Comparison of ENCODE assay signal across 8 cellular contexts in the genomic region with DNA sequence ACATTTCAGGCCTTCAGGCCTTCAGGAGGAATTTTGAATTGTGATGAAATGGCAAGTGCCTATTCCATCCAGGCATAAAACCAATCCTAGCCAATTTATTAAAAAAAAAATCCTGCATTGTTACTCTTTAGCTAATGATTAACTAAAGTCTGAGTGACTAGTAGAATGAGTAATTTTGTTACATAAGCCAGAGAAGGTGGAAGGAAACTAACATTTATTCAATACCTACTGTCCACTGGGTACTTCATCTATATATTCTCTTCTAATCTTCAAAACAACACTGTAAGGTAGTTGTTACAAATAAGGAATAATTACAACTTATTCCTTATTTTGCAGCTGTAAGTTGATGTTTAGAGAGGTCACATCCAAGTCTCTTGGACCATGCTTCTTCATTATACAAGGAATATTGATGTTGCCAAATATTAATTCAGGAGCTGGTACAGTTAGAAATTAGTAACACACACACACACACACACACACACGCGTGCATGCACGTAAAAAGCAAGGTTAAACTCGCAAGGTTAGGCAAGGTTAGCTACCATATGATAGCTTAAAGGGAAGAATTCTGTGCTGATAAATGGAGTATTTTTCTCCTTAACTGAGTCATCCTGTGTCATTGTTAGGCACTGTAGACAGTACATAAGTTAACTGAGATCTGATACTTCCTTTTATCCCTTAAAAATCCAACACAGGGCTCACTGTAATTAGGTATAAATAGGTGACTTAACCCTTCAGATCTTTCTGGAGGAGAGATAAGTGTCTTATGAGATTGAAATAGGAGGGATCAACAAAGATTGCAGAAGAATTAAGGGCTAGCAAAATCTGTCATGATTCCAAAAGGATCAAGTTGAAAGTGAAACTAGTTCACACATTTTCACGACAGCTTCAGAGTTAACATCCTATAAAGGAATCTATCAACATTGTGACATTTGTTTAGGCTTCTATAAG.
DNase-seq lines count a peak whose midpoint lies in the region; TF ChIP-seq lines count a peak whose summit lies in the region.

No MANE protein-coding gene starts in this region.

- peak overlapping the region; percentile 49 for H3K4me3 ChIP-seq in fibroblast of pulmonary artery (replicated peaks; ENCODE audit: low read depth, low read length)

- DNase-seq in ELR (ENCODE audit: low read depth): peak; percentile 55
- DNase-seq in RPMI7951 (ENCODE audit: low read depth): peak; percentile 49
- DNase-seq in fibroblast of pulmonary artery (ENCODE audit: low read depth): peak; percentile 48
- DNase-seq in renal cortical epithelial cell (ENCODE audit: low read depth): peak; percentile 96
- no peak for DNase-seq in activated effector memory CD4-positive, alpha-beta T cell treated with anti-CD3 and anti-CD28 coated beads, Interleukin-2, amount 50 U/mL, for 16 hours
- no peak for DNase-seq in putamen (ENCODE audit: low spot score)
- DNase-seq in G401 (ENCODE audit: low spot score): no peak
- DNase-seq in germinal center (ENCODE audit: low spot score): no peak

- no peak for TF ChIP-seq CTCF in fibroblast of pulmonary artery (IDR thresholded peaks at IDR 0.05; ENCODE audit: low read length, missing control alignments)

- in situ Hi-C loops in G401 (cut with HindIII; ENCODE audit: low sequenced_read_pairs): no loop called here

Comparison
In these comparisons a context has a peak if more than half of its experiments do, and no peak if none do; other contexts are left out.
1. DNase-seq: peak in ELR (single experiment), RPMI7951 (single experiment), fibroblast of pulmonary artery (single experiment) and renal cortical epithelial cell (single experiment); none in activated effector memory CD4-positive, alpha-beta T cell treated with anti-CD3 and anti-CD28 coated beads, Interleukin-2, amount 50 U/mL, for 16 hours (single experiment), putamen (single experiment), G401 (single experiment) and germinal center (single experiment).